8 cellular contexts compared by ENCODE assay signal in genomic region chr14:103385153-103385993, GRCh38. TPM values are rescaled to one million over a fixed set of nuclear protein-coding genes. Genes with fewer than 3 reads are reported as not detected.
DNase-seq lines count a peak whose midpoint lies in the region; ATAC-seq, FAIRE-seq and TF ChIP-seq lines count a peak whose summit lies in the region.

TSS of gene MARK3 (plus strand) at chr14:103385415. CDS start at chr14:103386030, 615 bp downstream.

- DNase-seq in DMS114 treated with DMSO at 0.1 percent for 48 hours (lab: John Stamatoyannopoulos, UW; ENCODE audit: unreplicated experiment), result peak; percentile 83
- peak; percentile 95 for DNase-seq in IMR-90
- DNase-seq in OCI-LY7 (ENCODE audit: low spot score), result peak; percentile 98
- DNase-seq in activated T-cell treated with anti-CD3 and anti-CD28 coated beads for 1 hour (ENCODE audit: low read depth), result peak; percentile 91
- peak; percentile 97 for DNase-seq in endothelial cell of umbilical vein (ENCODE audit: low read depth, low spot score)
- DNase-seq in midbrain (lab: John Stamatoyannopoulos, UW), result peak; percentile 97
- DNase-seq in stimulated activated CD8-positive, alpha-beta memory T cell treated with anti-CD3 and anti-CD28 coated beads, Interleukin-2, amount 100 ng/mL, for 1 hour (ENCODE audit: low read depth in 2 of 2), result peak; percentile 92

- H3K4me1 ChIP-seq in IMR-90 (ENCODE audit: control insufficient read depth, insufficient read depth, low read length) (peaks cover 12% of the 10 kb centered on the region), OCI-LY7 (ENCODE audit: insufficient read depth, low read length, poor library complexity, severe bottlenecking) (peaks cover 22% of the 10 kb centered on the region), endothelial cell of umbilical vein (ENCODE audit: control insufficient read depth, extremely low read depth, insufficient read depth, low read length) (peaks cover 26% of the 10 kb centered on the region)

- peak within 1 kb of the TSS; percentile 63; the same call in 1 of the 3 replicates for H2BK15ac ChIP-seq in IMR-90 (ENCODE audit: low read depth, low read length)

- H3K18ac ChIP-seq in IMR-90 (ENCODE audit: low read depth, low read length), result peak within 1 kb of the TSS; percentile 39

- dilution Hi-C loops in IMR-90 (cut with HindIII; ENCODE audit: low sequenced_read_pairs, unreplicated experiment) (no loop called here), endothelial cell of umbilical vein (cut with MboI; ENCODE audit: extremely low pct_ligation_motif_present, low sequenced_read_pairs) (no loop called here)

- intact Hi-C loops in IMR-90 (cut with micrococcal nuclease), result loop anchor here (1.0 kb wide), 1 partner anchor 51 kb away; the partner anchor contains the start of gene EIF5
- intact Hi-C loops in OCI-LY7 (cut with micrococcal nuclease; ENCODE audit: unreplicated experiment), result loop anchor here (1.0 kb wide), 1 partner anchor 51 kb away; the partner anchor contains the start of gene EIF5
- intact Hi-C loops in endothelial cell of umbilical vein (cut with micrococcal nuclease), result loop anchor here (1.0 to 10.0 kb wide), 5 partner anchors 13 to 283 kb away; partner anchors contain the start of genes EIF5 and TNFAIP2

- CTCF ChIA-PET in IMR-90 (lab: Yijun Ruan, JAX) (no interaction called here), OCI-LY7 (lab: Charles Lee; ENCODE audit: unreplicated experiment) (no interaction called here), endothelial cell of umbilical vein (lab: Charles Lee) (interaction anchor here (1.0 to 1.8 kb wide), 3 partner anchors 11 to 30 kb away, joined by 3 to 5 read pairs (median 4); no protein-coding TSS in a partner anchor)

- TF ChIP-seq POLR2A in IMR-90 (IDR thresholded peaks at IDR 0.05; ENCODE audit: low read depth, low read length) (peak; percentile 79), endothelial cell of umbilical vein (IDR thresholded peaks at IDR 0.05; ENCODE audit: low read depth, low read length) (peak; percentile 88)

- H3K27ac ChIP-seq in IMR-90 (ENCODE audit: insufficient read depth, low read length) (peak within 1 kb of the TSS; percentile 93), OCI-LY7 (ENCODE audit: low read depth, low read length, poor library complexity, severe bottlenecking) (peak within 1 kb of the TSS; percentile 89), endothelial cell of umbilical vein (ENCODE audit: insufficient read depth, low read depth, low read length) (peak within 1 kb of the TSS; percentile 74)

- H2AK9ac ChIP-seq in IMR-90 (replicated peaks; ENCODE audit: low read depth, low read length, poor library complexity), result peak within 1 kb of the TSS; percentile 98

- H3K9me1 ChIP-seq in IMR-90 (ENCODE audit: insufficient read depth, low read length) (peaks cover 14% of the 10 kb centered on the region), endothelial cell of umbilical vein (replicated peaks; ENCODE audit: control insufficient read depth, extremely low read depth, insufficient read depth, low read length) (no peaks in the 10 kb centered on the region)

- TF ChIP-seq CTCF in IMR-90 (conservative IDR thresholded peaks at IDR 0.05; ENCODE audit: low read depth, low read length) (peak; percentile 24; the same call in 1 of the 2 replicates), OCI-LY7 (conservative IDR thresholded peaks at IDR 0.05; ENCODE audit: low read length) (peak; percentile 50; the same call in 1 of the 2 replicates), endothelial cell of umbilical vein (IDR thresholded peaks at IDR 0.05; ENCODE audit: extremely low read depth in 1 of 2, insufficient read depth in 1 of 2, low read depth in 1 of 2, low read length in 2 of 2) (peak; percentile 13 to 18)

- BruUV-seq in IMR-90 (replicated peaks; lab: Mats Ljungman, UMichigan), result TSS peak; percentile 71
- BruUV-seq in OCI-LY7 (replicated peaks; lab: Mats Ljungman, UMichigan), result no TSS peak
- BruUV-seq in endothelial cell of umbilical vein (replicated peaks; lab: Mats Ljungman, UMichigan), result no TSS peak

- peaks cover 45% of the 10 kb centered on the region for H3K79me2 ChIP-seq in OCI-LY7 (ENCODE audit: insufficient read depth, low read depth, low read length)
- peaks cover 49% of the 10 kb centered on the region for H3K79me2 ChIP-seq in endothelial cell of umbilical vein (ENCODE audit: control insufficient read depth, insufficient read depth, low read length)

- ATAC-seq in GM21528 (IDR thresholded peaks at IDR 0.05; ENCODE audit: low FRiP score, unreplicated experiment), result peak; percentile 88
- ATAC-seq in IMR-90 (ENCODE audit: low read depth), result peak; percentile 95

- peak; percentile 98 for FAIRE-seq in endothelial cell of umbilical vein (lab: Jason Lieb, UNC)

- peak within 1 kb of the TSS; percentile 86 for H3K56ac ChIP-seq in IMR-90 (ENCODE audit: extremely low read depth, insufficient read depth, low read length)

- peak within 1 kb of the TSS; percentile 67 to 80 for H4K8ac ChIP-seq in IMR-90 (ENCODE audit: low read depth in 2 of 2, low read length in 2 of 2)

- H3K9ac ChIP-seq in IMR-90 (ENCODE audit: low read depth, low read length) (peak within 1 kb of the TSS; percentile 99), endothelial cell of umbilical vein (replicated peaks; ENCODE audit: extremely low read depth, insufficient read depth, low read length) (peak within 1 kb of the TSS; percentile 88)

- H4K20me1 ChIP-seq in IMR-90 (ENCODE audit: insufficient read depth, low read length), result peaks cover 47% of the 10 kb centered on the region
- peaks cover 17% of the 10 kb centered on the region for H4K20me1 ChIP-seq in OCI-LY7 (ENCODE audit: insufficient read depth, low read length)
- peaks cover 6% of the 10 kb centered on the region for H4K20me1 ChIP-seq in endothelial cell of umbilical vein (replicated peaks; ENCODE audit: control insufficient read depth, extremely low read depth, insufficient read depth, low read length)

- WGBS in IMR-90 (ENCODE audit: extremely low coverage in 2 of 2, insufficient read length in 1 of 2), 2 experiments, result 2% methylated on average over 40 of the region's 97 CpGs; no CpG with 5 or more reads in 1 of the 2 experiments

- in situ Hi-C loops in IMR-90 (cut with MboI; ENCODE audit: low sequenced_read_pairs), result no loop called here

- H3K4me2 ChIP-seq in IMR-90 (ENCODE audit: low read depth, low read length) (peak within 1 kb of the TSS; percentile 98), OCI-LY7 (ENCODE audit: low read length) (peak within 1 kb of the TSS; percentile 97), endothelial cell of umbilical vein (ENCODE audit: insufficient read depth, low read length) (peak within 1 kb of the TSS; percentile 92)

- H4K91ac ChIP-seq in IMR-90 (ENCODE audit: insufficient read depth, low read depth, low read length), result peak within 1 kb of the TSS; percentile 65

- no peaks in the 10 kb centered on the region for H3K36me3 ChIP-seq in IMR-90 (ENCODE audit: control insufficient read depth, insufficient read depth, low read length)
- peaks cover 18% of the 10 kb centered on the region for H3K36me3 ChIP-seq in OCI-LY7 (ENCODE audit: insufficient read depth, low read length)
- no peaks in the 10 kb centered on the region for H3K36me3 ChIP-seq in endothelial cell of umbilical vein (ENCODE audit: control insufficient read depth in 2 of 2, extremely low read depth in 1 of 2, insufficient read depth in 2 of 2, low read length in 2 of 2)

- peak within 1 kb of the TSS; percentile 91 for H2AFZ ChIP-seq in IMR-90 (replicated peaks; ENCODE audit: low read length, poor library complexity)
- peak within 1 kb of the TSS; percentile 86 for H2AFZ ChIP-seq in OCI-LY7 (ENCODE audit: low read length)
- peak within 1 kb of the TSS; percentile 81 for H2AFZ ChIP-seq in endothelial cell of umbilical vein (ENCODE audit: low read depth, low read length)

- H3K9me3 ChIP-seq in IMR-90 (ENCODE audit: control insufficient read depth, insufficient read depth, low read length) (no peaks in the 10 kb centered on the region), OCI-LY7 (ENCODE audit: low read length) (no peaks in the 10 kb centered on the region), endothelial cell of umbilical vein (replicated peaks; ENCODE audit: control insufficient read depth, insufficient read depth, low read length) (no peaks in the 10 kb centered on the region)

- peak within 1 kb of the TSS; percentile 66; the same call in 1 of the 2 replicates for H4K5ac ChIP-seq in IMR-90 (ENCODE audit: low read depth, low read length)

- H2BK5ac ChIP-seq in IMR-90 (ENCODE audit: low read depth, low read length, poor library complexity, severe bottlenecking), result peak within 1 kb of the TSS; percentile 86

- no peak for TF ChIP-seq RAD21 in IMR-90 (IDR thresholded peaks at IDR 0.05; ENCODE audit: low read length)

- H3K79me1 ChIP-seq in IMR-90 (ENCODE audit: low read depth in 1 of 2, low read length in 2 of 2), result peaks cover 5 to 30% of the 10 kb centered on the region in 2 experiments; a peak in 3 of 4 replicates

- peak within 1 kb of the TSS; percentile 98 for H3K14ac ChIP-seq in IMR-90 (replicated peaks; ENCODE audit: low read depth, low read length)

- H3K23ac ChIP-seq in IMR-90 (ENCODE audit: low read depth, low read length), result peak within 1 kb of the TSS; percentile 99

- POLR2A ChIA-PET in IMR-90 (lab: Charles Lee; ENCODE audit: unreplicated experiment), result no interaction called here
- POLR2A ChIA-PET in OCI-LY7 (lab: Charles Lee), result interaction anchor here (1.4 kb wide), 1 partner anchor 51 kb away, joined by 4 read pairs; the partner anchor contains the start of gene EIF5
- POLR2A ChIA-PET in endothelial cell of umbilical vein (lab: Charles Lee), result interaction anchor here (0.6 kb wide), 1 partner anchor 18 kb away, joined by 3 read pairs; no protein-coding TSS in a partner anchor

- peak within 1 kb of the TSS; percentile 55; the same call in 1 of the 2 replicates for H2BK20ac ChIP-seq in IMR-90 (ENCODE audit: low read depth, low read length)

- H2AK5ac ChIP-seq in IMR-90 (ENCODE audit: low read depth, low read length), result peak within 1 kb of the TSS; percentile 92

- H3K4ac ChIP-seq in IMR-90 (ENCODE audit: low read depth, low read length), result peak within 1 kb of the TSS; percentile 88

- H2BK120ac ChIP-seq in IMR-90 (ENCODE audit: low read depth, low read length), result peak within 1 kb of the TSS; percentile 52

- H3K9me2 ChIP-seq in OCI-LY7 (ENCODE audit: insufficient read depth, low read length), result no peaks in the 10 kb centered on the region

- H3K27me3 ChIP-seq in IMR-90 (ENCODE audit: control insufficient read depth, insufficient read depth, low read length) (no peaks in the 10 kb centered on the region), endothelial cell of umbilical vein (ENCODE audit: control insufficient read depth in 2 of 2, insufficient read depth in 2 of 2, low read length in 2 of 2) (peaks cover 0 to 3% of the 10 kb centered on the region in 2 experiments)

- H3K4me3 ChIP-seq in IMR-90 (ENCODE audit: insufficient read depth, low read depth, low read length), result peak within 1 kb of the TSS; percentile 100
- peak within 1 kb of the TSS; percentile 96 for H3K4me3 ChIP-seq in OCI-LY7 (ENCODE audit: low read depth, low read length, poor library complexity, severe bottlenecking)
- H3K4me3 ChIP-seq in endothelial cell of umbilical vein (replicated peaks in 1 of 3; ENCODE audit: insufficient read depth in 1 of 3, low read depth in 1 of 3, low read length in 3 of 3), result peak within 1 kb of the TSS; percentile 57 to 95 (median 82)

RNA-seq across cellular contexts. Expression of gene MARK3, which starts in this region (rescaled TPM):
- total RNA-seq in IMR-90 (2012; rRNA removed), result 80.5 and 88.0 TPM in 2 replicates
- polyA plus RNA-seq in IMR-90 (2012; rRNA removed), result 72.8 and 78.5 TPM in 2 replicates
- 34.2 and 35.5 TPM in 2 replicates for polyA plus RNA-seq in IMR-90 (2012; cell fraction: cytosol; rRNA removed)
- polyA plus RNA-seq in IMR-90 (2012; cell fraction: nucleus; rRNA removed; ENCODE audit: low replicate concordance), result 156 and 427 TPM in 2 replicates
- 70.8 and 72.7 TPM in 2 replicates for total RNA-seq in OCI-LY7 (2014; rRNA removed; shearing (Covaris generic))
- total RNA-seq in OCI-LY7 (2022), result 83.6 and 89.0 TPM in 2 replicates
- total RNA-seq in endothelial cell of umbilical vein, result 81.2 and 96.1 TPM in 2 replicates
- polyA plus RNA-seq in endothelial cell of umbilical vein, result 43.7 and 46.6 TPM in 2 replicates
- polyA plus RNA-seq in endothelial cell of umbilical vein (2011; cell fraction: cytosol; rRNA removed), result 54.9 and 57.5 TPM in 2 replicates
- 201 and 218 TPM in 2 replicates for polyA plus RNA-seq in endothelial cell of umbilical vein (2011; cell fraction: nucleus; rRNA removed)
- 50.9 and 64.9 TPM in 2 replicates for polyA plus RNA-seq in endothelial cell of umbilical vein (2012)
- polyA minus RNA-seq in endothelial cell of umbilical vein, result 61.0 and 63.8 TPM in 2 replicates
- 62.7 TPM for polyA minus RNA-seq in endothelial cell of umbilical vein (2011; cell fraction: cytosol; rRNA and poly(A)+ RNA removed)
- 106 and 157 TPM in 2 replicates for polyA minus RNA-seq in endothelial cell of umbilical vein (2011; cell fraction: nucleus; rRNA and poly(A)+ RNA removed)

Comparison
In these comparisons a context has a peak if more than half of its experiments do, and no peak if none do; other contexts are left out.
1. Peak in every context shown above with its lines: DNase-seq, ATAC-seq, H3K4me3 ChIP-seq and H3K27ac ChIP-seq.